8 cellular contexts compared by ENCODE assay signal in genomic region chr3:138186803-138187295, GRCh38. TPM values are rescaled to one million over a fixed set of nuclear protein-coding genes. Genes with fewer than 3 reads are reported as not detected.
DNase-seq lines count a peak whose midpoint lies in the region; ATAC-seq and TF ChIP-seq lines count a peak whose summit lies in the region.

No MANE protein-coding gene starts in this region.

- peaks cover 4% of the 10 kb centered on the region for H3K36me3 ChIP-seq in CD4-positive, CD25-positive, alpha-beta regulatory T cell (ENCODE audit: control insufficient read depth, insufficient read depth, low read length)
- H3K36me3 ChIP-seq in NT2/D1 (ENCODE audit: insufficient read depth, insufficient read length, low read length) (peaks cover 30% of the 10 kb centered on the region), neural cell (ENCODE audit: insufficient read depth, low read length) (no peaks in the 10 kb centered on the region), stomach smooth muscle (ENCODE audit: control insufficient read depth in 2 of 2, insufficient read depth in 2 of 2, low read length in 2 of 2) (peaks cover 0 to 3% of the 10 kb centered on the region in 2 donors)

- H3K36me3 Mint-ChIP-seq in CD4-positive, CD25-positive, alpha-beta regulatory T cell: peaks cover 13% of the 10 kb centered on the region

- peak overlapping the region; percentile 53 for H2AFZ ChIP-seq in neural cell (ENCODE audit: low read depth, low read length)

- peak overlapping the region; percentile 94 to 97 (median 95) for H3K27ac Mint-ChIP-seq in CD4-positive, CD25-positive, alpha-beta regulatory T cell

- peak overlapping the region; percentile 99 for H3K4me3 ChIP-seq in CD4-positive, CD25-positive, alpha-beta regulatory T cell (ENCODE audit: low read depth, low read length)
- peak overlapping the region; percentile 97 for H3K4me3 ChIP-seq in NT2/D1 (ENCODE audit: insufficient read length, low read depth)
- H3K4me3 ChIP-seq in fibroblast of pulmonary artery (replicated peaks; ENCODE audit: low read depth, low read length): peak overlapping the region; percentile 68
- H3K4me3 ChIP-seq in neural cell (ENCODE audit: low read length): peak overlapping the region; percentile 84
- H3K4me3 ChIP-seq in stomach smooth muscle (ENCODE audit: low read length in 2 of 2): peak overlapping the region; percentile 94 to 99

- no peak for TF ChIP-seq EP300 in neural cell (conservative IDR thresholded peaks at IDR 0.05; ENCODE audit: poor library complexity, severe bottlenecking)

- H3K9ac ChIP-seq in NT2/D1 (ENCODE audit: insufficient read length, low read depth): peak overlapping the region; percentile 93
- H3K9ac ChIP-seq in neural cell (ENCODE audit: low read length): peak overlapping the region; percentile 89
- peak overlapping the region; percentile 90 to 99 for H3K9ac ChIP-seq in stomach smooth muscle (ENCODE audit: low read length in 2 of 2)

- peak; percentile 91 to 92 for ATAC-seq in CD4-positive, CD25-positive, alpha-beta regulatory T cell (ENCODE audit: low read depth in 2 of 2)
- ATAC-seq in GM19438 (IDR thresholded peaks at IDR 0.05; ENCODE audit: low read depth, unreplicated experiment) (peak; percentile 95), HG03558 (IDR thresholded peaks at IDR 0.05; ENCODE audit: extremely low read depth, unreplicated experiment) (peak; percentile 89)

- H3F3A ChIP-seq in neural cell (ENCODE audit: insufficient read depth, low read length, poor library complexity, severe bottlenecking): no peaks in the 10 kb centered on the region

- H3K4me2 ChIP-seq in neural cell (ENCODE audit: low read length): peak overlapping the region; percentile 45

- H3K4me3 Mint-ChIP-seq in CD4-positive, CD25-positive, alpha-beta regulatory T cell: peak overlapping the region; percentile 90 to 98 (median 96)

- H4K20me1 ChIP-seq in neural cell (ENCODE audit: insufficient read depth): no peaks in the 10 kb centered on the region

- peaks cover 28% of the 10 kb centered on the region for H3K4me1 ChIP-seq in CD4-positive, CD25-positive, alpha-beta regulatory T cell (ENCODE audit: control insufficient read depth, insufficient read depth, low read length, poor library complexity, severe bottlenecking)
- H3K4me1 ChIP-seq in NT2/D1 (ENCODE audit: insufficient read depth, insufficient read length) (no peaks in the 10 kb centered on the region), stomach smooth muscle (ENCODE audit: control insufficient read depth, insufficient read depth, low read length) (peaks cover 12% of the 10 kb centered on the region)

- H3K9me2 ChIP-seq in neural cell (ENCODE audit: insufficient read depth, low read length): no peaks in the 10 kb centered on the region

- H3K9me3 Mint-ChIP-seq in CD4-positive, CD25-positive, alpha-beta regulatory T cell: no peaks in the 10 kb centered on the region

- DNase-seq in CD4-positive, CD25-positive, alpha-beta regulatory T cell: peak; percentile 83 to 93 (median 89)
- DNase-seq in NT2/D1 (ENCODE audit: low read depth, low spot score) (no peak), fibroblast of pulmonary artery (ENCODE audit: low read depth) (peak; percentile 91)
- peak; percentile 91 to 93 for DNase-seq in activated T-cell treated with anti-CD3 and anti-CD28 coated beads, Interleukin-2, amount 50 U/mL, for 48 hours

- H3K9me3 ChIP-seq in CD4-positive, CD25-positive, alpha-beta regulatory T cell (ENCODE audit: control insufficient read depth in 2 of 2, low read length in 2 of 2): no peaks in the 10 kb centered on the region
- H3K9me3 ChIP-seq in NT2/D1 (ENCODE audit: insufficient read depth, low read length) (peaks cover 5% of the 10 kb centered on the region; the same call in 1 of the 2 replicates), neural cell (ENCODE audit: low read length) (no peaks in the 10 kb centered on the region), stomach smooth muscle (ENCODE audit: control insufficient read depth in 2 of 2, low read length in 2 of 2) (no peaks in the 10 kb centered on the region)

- H3K4me1 Mint-ChIP-seq in CD4-positive, CD25-positive, alpha-beta regulatory T cell: peaks cover 22 to 52% (median 40%) of the 10 kb centered on the region in 4 donors

- peaks cover 39% of the 10 kb centered on the region for H3K79me2 ChIP-seq in neural cell (replicated peaks; ENCODE audit: insufficient read depth, low read length)

- peaks cover 28% of the 10 kb centered on the region for H3K27me3 Mint-ChIP-seq in CD4-positive, CD25-positive, alpha-beta regulatory T cell

- TF ChIP-seq RAD21 in neural cell (conservative IDR thresholded peaks at IDR 0.05): no peak

- peak overlapping the region; percentile 80 for H3K27ac ChIP-seq in CD4-positive, CD25-positive, alpha-beta regulatory T cell (ENCODE audit: insufficient read depth, low read length, poor library complexity, severe bottlenecking)
- H3K27ac ChIP-seq in neural cell (ENCODE audit: low read length) (peak overlapping the region; percentile 91), stomach smooth muscle (ENCODE audit: low read length) (peak overlapping the region; percentile 97)

- TF ChIP-seq CTCF in fibroblast of pulmonary artery (IDR thresholded peaks at IDR 0.05; ENCODE audit: low read length, missing control alignments): no peak
- TF ChIP-seq CTCF in neural cell (IDR thresholded peaks at IDR 0.05; ENCODE audit: poor library complexity, severe bottlenecking): no peak

- no peaks in the 10 kb centered on the region for H3K27me3 ChIP-seq in CD4-positive, CD25-positive, alpha-beta regulatory T cell (ENCODE audit: control insufficient read depth, insufficient read depth, low read length)
- H3K27me3 ChIP-seq in NT2/D1 (ENCODE audit: insufficient read depth, insufficient read length) (peaks cover 24% of the 10 kb centered on the region), neural cell (ENCODE audit: insufficient read depth, low read depth, low read length) (peaks cover 15% of the 10 kb centered on the region), stomach smooth muscle (ENCODE audit: control insufficient read depth in 1 of 2, insufficient read depth in 2 of 2, low read length in 2 of 2) (peaks cover 0 to 7% of the 10 kb centered on the region in 2 donors)

TF ChIP-seq in neural cell, 6 proteins besides CTCF, POLR2A, EP300 and RAD21:
- TF ChIP-seq POLR2AphosphoS5 (IDR thresholded peaks at IDR 0.05) (no peak), MXI1 (conservative IDR thresholded peaks at IDR 0.05; ENCODE audit: poor library complexity, severe bottlenecking) (no peak)

RNA-seq across cellular contexts. Expression of gene ARMC8, which starts 0.3 kb away (rescaled TPM):
- 98.1 TPM for total RNA-seq in CD4-positive, CD25-positive, alpha-beta regulatory T cell
- 10 to 100 TPM; 47.2 to 71.2 (median 53.8) TPM for polyA plus RNA-seq in CD4-positive, CD25-positive, alpha-beta regulatory T cell
- 85.6 and 90.6 TPM in 2 replicates for polyA plus RNA-seq in neural cell
- 132 and 136 TPM in 2 replicates for polyA minus RNA-seq in neural cell

RNA-seq across cellular contexts. Expression of gene DBR1, which starts 12.1 kb away (rescaled TPM):
- 19.6 TPM for total RNA-seq in CD4-positive, CD25-positive, alpha-beta regulatory T cell
- 10 to 100 TPM; 14.6 to 27.2 (median 18.2) TPM for polyA plus RNA-seq in CD4-positive, CD25-positive, alpha-beta regulatory T cell
- 32.4 and 35.4 TPM in 2 replicates for polyA plus RNA-seq in neural cell
- polyA minus RNA-seq in neural cell: 41.1 and 52.0 TPM in 2 replicates

RNA-seq across cellular contexts. Expression of gene A4GNT, which starts 54.7 kb away (rescaled TPM):
- not detected for total RNA-seq in CD4-positive, CD25-positive, alpha-beta regulatory T cell
- polyA plus RNA-seq in CD4-positive, CD25-positive, alpha-beta regulatory T cell: not detected
- not detected in 2 replicates for polyA plus RNA-seq in neural cell
- not detected in 2 replicates for polyA minus RNA-seq in neural cell
